Comparison of ENCODE assay signal across 9 cellular contexts in genomic region chr19:43555185-43555770, GRCh38. TPM values are rescaled to one million over a fixed set of nuclear protein-coding genes. Genes with fewer than 3 reads are reported as not detected.
A peak's percentile ranks its signal among the peaks of the same experiment; 100 is the strongest.
DNase-seq lines count a peak whose midpoint lies in the region; ATAC-seq and TF ChIP-seq lines count a peak whose summit lies in the region.
"Had no signal": no experiment of that assay in that cellular context is flagged by ENCODE, and none has a peak within 500 bp of the region (broad histone marks: within the 10 kb centered on the region; RNA-seq: fewer than 3 reads in every experiment).

No MANE protein-coding gene starts in this region.

- H3K4me3 Mint-ChIP-seq in brain = peak overlapping the region in 2 of 5 experiments; percentile 39 to 69

- DNase-seq in NCI-H446 (lab: John Stamatoyannopoulos, UW) = peak; percentile 33 to 65
- DNase-seq in NCI-H446 treated with DMSO at 0.1 percent for 48 hours (lab: John Stamatoyannopoulos, UW) = no peak
- peak; percentile 47 to 50 for DNase-seq in NCI-H1930 (lab: John Stamatoyannopoulos, UW)
- DNase-seq in iris pigment epithelial cell (ENCODE audit: low read depth) = peak; percentile 71
- DNase-seq in stimulated activated CD4-positive, alpha-beta T cell treated with anti-CD3 and anti-CD28 coated beads, Interleukin-2, amount 100 ng/mL, for 24 hours = peak; percentile 83 to 86

- TF ChIP-seq CTCF in VCaP (conservative IDR thresholded peaks at IDR 0.05) (peak; percentile 91), brain (conservative IDR thresholded peaks at IDR 0.05) (peak; percentile 61 to 77)

- H3K36me3 Mint-ChIP-seq in brain = peaks cover 57% of the 10 kb centered on the region

- no peaks in the 10 kb centered on the region for H3K9me3 Mint-ChIP-seq in brain

- peaks cover 9% of the 10 kb centered on the region for H3K4me1 Mint-ChIP-seq in brain

- peak overlapping the region in 4 of 5 experiments; percentile 62 to 98 (median 86) for H3K27ac Mint-ChIP-seq in brain

- ATAC-seq in HG03196 (IDR thresholded peaks at IDR 0.05; ENCODE audit: unreplicated experiment) = no peak

- no peak overlapping the region for H3K27ac ChIP-seq in VCaP
- H3K27ac ChIP-seq: skin epidermis had no signal

- H3K27me3 Mint-ChIP-seq in brain = peaks cover 3% of the 10 kb centered on the region

RNA-seq across cellular contexts. Expression of gene XRCC1, which starts 20.0 kb away (rescaled TPM):
- 73.4 TPM for polyA plus RNA-seq in brain (ENCODE audit: insufficient read depth, low read depth, low replicate concordance)

RNA-seq across cellular contexts. Expression of gene PINLYP, which starts 20.3 kb away (rescaled TPM):
- 22.6 TPM for polyA plus RNA-seq in brain (ENCODE audit: insufficient read depth, low read depth, low replicate concordance)

RNA-seq across cellular contexts. Expression of gene ZNF575, which starts 22.3 kb away (rescaled TPM):
- 4.1 TPM for polyA plus RNA-seq in brain (ENCODE audit: insufficient read depth, low read depth, low replicate concordance)

RNA-seq across cellular contexts. Expression of gene ETHE1, which starts 28.3 kb away (rescaled TPM):
- 30.1 TPM for polyA plus RNA-seq in brain (ENCODE audit: insufficient read depth, low read depth, low replicate concordance)

RNA-seq across cellular contexts. Expression of gene IRGQ, which starts 40.7 kb away (rescaled TPM):
- 7.8 TPM for polyA plus RNA-seq in brain (ENCODE audit: insufficient read depth, low read depth, low replicate concordance)
